In genomic region chr11:75563978-75564552, GRCh38 we compare ENCODE assay signal across 8 cellular contexts. TPM values are rescaled to one million over a fixed set of nuclear protein-coding genes. Genes with fewer than 3 reads are reported as not detected.
DNase-seq lines count a peak whose midpoint lies in the region; ATAC-seq and TF ChIP-seq lines count a peak whose summit lies in the region.

No MANE protein-coding gene starts in this region.

- H3K4me3 ChIP-seq in AG04449 (ENCODE audit: low read depth, low read length) (peak overlapping the region; percentile 91), MG63 (peak overlapping the region; percentile 94), lower lobe of right lung (peak overlapping the region; percentile 80), upper lobe of left lung (peak overlapping the region; percentile 73 to 93 (median 82))

- POLR2A ChIA-PET in AG04449 (lab: Yijun Ruan, JAX) = interaction anchor here (0.9 to 7.4 kb wide), 4 partner anchors 11 to 39 kb away, joined by 3 to 168 read pairs (median 49); no protein-coding TSS in a partner anchor

- H3K27me3 ChIP-seq in MG63 (no peaks in the 10 kb centered on the region), lower lobe of right lung (ENCODE audit: low read depth) (no peaks in the 10 kb centered on the region), upper lobe of left lung (no peaks in the 10 kb centered on the region)

- H3K9me3 ChIP-seq in MG63 = no peaks in the 10 kb centered on the region
- no peaks in the 10 kb centered on the region for H3K9me3 ChIP-seq in lower lobe of right lung
- no peaks in the 10 kb centered on the region for H3K9me3 ChIP-seq in upper lobe of left lung

- WGBS in upper lobe of left lung, 2 donors = 37 to 47% methylated on average over 3 to 9 of the region's 9 CpGs

- peak overlapping the region; percentile 96 for H3K27ac ChIP-seq in lower lobe of right lung
- peak overlapping the region; percentile 98 to 100 (median 98) for H3K27ac ChIP-seq in upper lobe of left lung

- TF ChIP-seq POLR2A in upper lobe of left lung (IDR thresholded peaks at IDR 0.05) = no peak

- CTCF ChIA-PET in AG04449 (lab: Yijun Ruan, JAX) = interaction anchor here (0.9 to 7.1 kb wide), 5 partner anchors 10 to 119 kb away, joined by 3 to 96 read pairs (median 18); no protein-coding TSS in a partner anchor

- peaks cover 80% of the 10 kb centered on the region for H3K4me1 ChIP-seq in lower lobe of right lung
- peaks cover 59 to 87% (median 73%) of the 10 kb centered on the region in 4 donors for H3K4me1 ChIP-seq in upper lobe of left lung

- intact Hi-C loops in lower lobe of right lung (cut with DNase I) = no loop called here

- TF ChIP-seq CTCF in AG04449 (IDR thresholded peaks at IDR 0.05; ENCODE audit: insufficient read depth, low read length, missing control alignments) (peak; percentile 79), lower lobe of right lung (IDR thresholded peaks at IDR 0.05) (peak; percentile 42), upper lobe of left lung (IDR thresholded peaks at IDR 0.05) (peak; percentile 35 to 79 (median 54))

- TF ChIP-seq EP300 in upper lobe of left lung (IDR thresholded peaks at IDR 0.05) = no peak

- peak; percentile 67 for DNase-seq in AG04449 (ENCODE audit: low read depth, low spot score)
- DNase-seq in MG63 = peak; percentile 88
- DNase-seq in dedifferentiated amniotic fluid mesenchymal stem cell (ENCODE audit: extremely low spot score) = peak; percentile 79
- no peak for DNase-seq in lower lobe of right lung
- peak; percentile 66 to 72 for DNase-seq in upper lobe of left lung
- DNase-seq in superior temporal gyrus (ENCODE audit: extremely low spot score) = no peak
- no peak for DNase-seq in NCI-H526 (lab: John Stamatoyannopoulos, UW)

- peak; percentile 6 to 13 for ATAC-seq in lower lobe of right lung
- peak in 1 of 2 donors; percentile 45 for ATAC-seq in upper lobe of left lung (ENCODE audit: low FRiP score in 2 of 2)
- no peak for ATAC-seq in HG03457 (IDR thresholded peaks at IDR 0.05; ENCODE audit: unreplicated experiment)

- H3K36me3 ChIP-seq in MG63 (peaks cover 63% of the 10 kb centered on the region), lower lobe of right lung (peaks cover 49% of the 10 kb centered on the region), upper lobe of left lung (peaks cover 15 to 39% (median 32%) of the 10 kb centered on the region in 4 donors)

RNA-seq across cellular contexts. Expression of gene SERPINH1, which starts 2.0 kb away (rescaled TPM):
- total RNA-seq in MG63 (2014; rRNA removed; shearing (Covaris generic); ENCODE audit: low replicate concordance) = 1,157 and 1,275 TPM in 2 replicates
- total RNA-seq in lower lobe of right lung = 131 TPM
- total RNA-seq in upper lobe of left lung = 100 to 1,000 TPM in 5 of 6 donors, 10 to 100 TPM in 1; 95.9 to 266 (median 145) TPM

RNA-seq across cellular contexts. Expression of gene GDPD5, which starts 38.3 kb away (rescaled TPM):
- 15.2 and 16.2 TPM in 2 replicates for total RNA-seq in MG63 (2014; rRNA removed; shearing (Covaris generic); ENCODE audit: low replicate concordance)
- total RNA-seq in lower lobe of right lung = 15.8 TPM
- 10 to 100 TPM in 4 of 6 donors, 1 to 10 TPM in 2; 5.7 to 34.6 (median 14.0) TPM for total RNA-seq in upper lobe of left lung

Comparison
In these comparisons a context has a peak if more than half of its experiments do, and no peak if none do; other contexts are left out.
1. DNase-seq: peak in AG04449 (single experiment), MG63 (single experiment), dedifferentiated amniotic fluid mesenchymal stem cell (single experiment) and upper lobe of left lung (2 of 2); none in lower lobe of right lung (single experiment), superior temporal gyrus (single experiment) and NCI-H526 (0 of 2).
2. Peak in every context shown above with its lines, with median percentiles within 50 percentile points of each other: H3K4me3 ChIP-seq and CTCF ChIP-seq.